16 cellular contexts compared by ENCODE assay signal in genomic region chr3:13083898-13084297, GRCh38. TPM values are rescaled to one million over a fixed set of nuclear protein-coding genes. Genes with fewer than 3 reads are reported as not detected.
DNase-seq lines count a peak whose midpoint lies in the region; ATAC-seq and TF ChIP-seq lines count a peak whose summit lies in the region.
"Had no signal": no experiment of that assay in that cellular context is flagged by ENCODE, and none has a peak within 500 bp of the region (broad histone marks: within the 10 kb centered on the region; RNA-seq: fewer than 3 reads in every experiment).

No MANE protein-coding gene starts in this region.

- H3K4me1 ChIP-seq in stomach: no peaks in the 10 kb centered on the region
- peaks cover 0 to 3% of the 10 kb centered on the region in 2 donors for H3K4me1 ChIP-seq in thyroid gland
- H3K4me1 ChIP-seq: sigmoid colon had no signal

- no peaks in the 10 kb centered on the region for H3K9me3 ChIP-seq in stomach
- no peaks in the 10 kb centered on the region for H3K9me3 ChIP-seq in thyroid gland
- H3K9me3 ChIP-seq: sigmoid colon, suprapubic skin had no signal

- H3K4me3 ChIP-seq in stomach (no peak overlapping the region), thyroid gland (replicated peaks in 1 of 3) (no peak overlapping the region)
- H3K4me3 ChIP-seq: sigmoid colon, SK-N-MC, suprapubic skin had no signal

- DNase-seq in NAMALWA (ENCODE audit: low spot score) (peak; percentile 71), stomach (no peak), NCI-H774 (lab: John Stamatoyannopoulos, UW) (no peak), thyroid gland (no peak)
- DNase-seq: central memory CD4-positive, alpha-beta T cell; GDM1; head of caudate nucleus; NK-92 treated with Interleukin-12 subunit alpha and Interleukin-12 subunit beta, amount 100 ng/mL, for 24 hours; sigmoid colon had no signal

- no peak overlapping the region for H3K27ac ChIP-seq in stomach
- H3K27ac ChIP-seq in thyroid gland: no peak overlapping the region
- H3K27ac ChIP-seq: sigmoid colon, SK-N-MC, suprapubic skin had no signal

- intact Hi-C loops in stomach (cut with DNase I; ENCODE audit: low total_unique reads) (loop anchor here (10.0 kb wide), 1 partner anchor 381 kb away; no protein-coding TSS in a partner anchor), thyroid gland (cut with DNase I) (no loop called here)

- no peak for TF ChIP-seq EP300 in stomach (IDR thresholded peaks at IDR 0.05)

- H3K27me3 ChIP-seq in stomach (peaks cover 0 to 5% (median 0%) of the 10 kb centered on the region in 3 donors), thyroid gland (no peaks in the 10 kb centered on the region)
- H3K27me3 ChIP-seq: sigmoid colon, suprapubic skin had no signal

- no peak for TF ChIP-seq CTCF in stomach (IDR thresholded peaks at IDR 0.05)
- no peak for TF ChIP-seq CTCF in thyroid gland (IDR thresholded peaks at IDR 0.05)

- peak; percentile 51 for ATAC-seq in GM19328 (IDR thresholded peaks at IDR 0.05; ENCODE audit: unreplicated experiment)
- ATAC-seq in HG02610 (IDR thresholded peaks at IDR 0.05; ENCODE audit: unreplicated experiment): peak; percentile 60
- no peak for ATAC-seq in HG03280 (IDR thresholded peaks at IDR 0.05; ENCODE audit: unreplicated experiment)
- ATAC-seq: CD8-positive, alpha-beta T cell; HCT116 had no signal

- WGBS in stomach, 5 donors: 76 to 84% (median 80%) methylated on average over 8 of the region's 8 CpGs
- 83 to 92% methylated on average over 6 to 8 of the region's 8 CpGs for WGBS in thyroid gland, 2 donors

- TF ChIP-seq POLR2A in stomach (IDR thresholded peaks at IDR 0.05): no peak
- no peak for TF ChIP-seq POLR2A in thyroid gland (IDR thresholded peaks at IDR 0.05)

- H3K36me3 ChIP-seq in stomach (no peaks in the 10 kb centered on the region), thyroid gland (no peaks in the 10 kb centered on the region)
- H3K36me3 ChIP-seq: sigmoid colon, suprapubic skin had no signal

RNA-seq across cellular contexts. Expression of gene IQSEC1, which starts 10.7 kb away (rescaled TPM):
- total RNA-seq in stomach (10 to 100 TPM; 18.1 to 46.9 (median 30.7) TPM), thyroid gland (10 to 100 TPM; 37.1 to 48.3 (median 38.9) TPM)
- 10 to 100 TPM in 1 of 3 donors, 1 to 10 TPM in 2; 6.7 to 10.4 (median 9.5) TPM for polyA plus RNA-seq in stomach
